ENCODE assay signal across 1 cellular context in the genomic region with DNA sequence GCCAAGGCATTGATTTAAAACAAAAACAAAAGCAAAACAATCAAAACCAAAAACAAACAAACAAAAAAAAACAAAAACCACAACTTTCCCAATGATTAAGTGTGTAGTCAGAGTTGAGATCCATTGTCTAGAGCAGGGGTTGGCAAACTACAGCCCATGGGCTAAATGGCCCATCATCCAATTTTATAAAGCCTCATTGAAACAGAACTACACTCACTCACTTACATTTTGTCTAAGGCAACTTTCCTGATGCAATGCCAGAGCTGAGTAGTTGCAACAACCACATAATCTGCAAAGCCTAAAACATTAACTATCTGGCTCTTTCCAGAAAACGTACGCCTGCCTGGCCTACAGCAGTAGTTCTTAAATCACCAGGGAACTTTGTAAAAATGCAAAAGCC.
TF ChIP-seq lines count a peak whose summit lies in the region.

No MANE protein-coding gene starts in this region.

TF ChIP-seq in H1, 55 proteins besides CTCF, POLR2A, EP300 and RAD21 (continued from another document):
- TF ChIP-seq KDM5A (IDR thresholded peaks at IDR 0.05; ENCODE audit: low read length): no peak
